Comparison of ENCODE assay signal across 7 cellular contexts in the genomic region with DNA sequence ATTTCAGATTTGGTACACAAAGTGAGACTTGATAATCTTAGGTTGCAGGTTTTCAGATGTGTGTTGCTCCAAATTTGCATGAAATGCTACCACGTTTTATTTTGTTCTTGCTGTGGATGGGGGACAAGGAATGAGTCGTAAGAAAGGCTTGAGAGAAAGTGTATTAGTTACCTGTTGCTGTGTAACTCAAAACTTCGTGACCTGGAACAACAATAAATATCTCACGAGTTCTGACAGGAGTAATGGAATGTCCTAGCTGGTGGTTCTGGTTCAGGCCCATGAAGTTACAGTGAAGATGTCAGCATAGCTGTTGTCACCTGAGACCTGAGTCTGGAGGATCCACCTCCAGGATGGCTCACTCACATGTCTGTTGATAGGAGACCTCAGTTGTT. TPM values are rescaled to one million over a fixed set of nuclear protein-coding genes. Genes with fewer than 3 reads are reported as not detected.
DNase-seq lines count a peak whose midpoint lies in the region; ATAC-seq and TF ChIP-seq lines count a peak whose summit lies in the region.

No MANE protein-coding gene starts in this region.

- peak overlapping the region; percentile 98 for H3K9ac ChIP-seq in skeletal muscle satellite cell (ENCODE audit: low read depth, low read length)

- peaks cover 3% of the 10 kb centered on the region; the same call in 1 of the 2 replicates for H3K36me3 ChIP-seq in H7 (replicated peaks; ENCODE audit: control insufficient read depth, insufficient read depth, low read length)
- H3K36me3 ChIP-seq in skeletal muscle satellite cell (ENCODE audit: insufficient read depth, low read length), result peaks cover 30% of the 10 kb centered on the region

- peak overlapping the region; percentile 97 for H3K4me3 Mint-ChIP-seq in T-helper 17 cell

- H3K4me3 ChIP-seq in H7 (ENCODE audit: insufficient read depth, low read depth, low read length), result peak overlapping the region; percentile 96; the same call in 1 of the 2 replicates
- H3K4me3 ChIP-seq in fibroblast of villous mesenchyme (ENCODE audit: low read depth, low read length), result peak overlapping the region; percentile 94
- peak overlapping the region; percentile 96 for H3K4me3 ChIP-seq in skeletal muscle satellite cell (ENCODE audit: low read length)

- DNase-seq in H7, result no peak
- DNase-seq in T-helper 17 cell, result no peak
- DNase-seq in fibroblast of villous mesenchyme (ENCODE audit: low read depth), result no peak
- no peak for DNase-seq in NCI-H1105 (lab: John Stamatoyannopoulos, UW)
- DNase-seq in HK-2 (ENCODE audit: unreplicated experiment), result no peak

- peaks cover 25% of the 10 kb centered on the region for H3K4me1 Mint-ChIP-seq in T-helper 17 cell

- ATAC-seq in T-helper 17 cell (no peak), HG03159 (IDR thresholded peaks at IDR 0.05; ENCODE audit: unreplicated experiment) (no peak)

- peaks cover 6% of the 10 kb centered on the region for H3K4me1 ChIP-seq in skeletal muscle satellite cell (ENCODE audit: control insufficient read depth, insufficient read depth, low read length)

- H3K4me2 ChIP-seq in skeletal muscle satellite cell (ENCODE audit: low read length), result peak overlapping the region; percentile 96

- peaks cover 8% of the 10 kb centered on the region for H3K36me3 Mint-ChIP-seq in T-helper 17 cell (ENCODE audit: low read depth)

- no peaks in the 10 kb centered on the region for H3K27me3 ChIP-seq in H7 (ENCODE audit: control insufficient read depth, insufficient read depth, low read length)
- H3K27me3 ChIP-seq in skeletal muscle satellite cell (ENCODE audit: control insufficient read depth, insufficient read depth, low read length), result no peaks in the 10 kb centered on the region

- no peaks in the 10 kb centered on the region for H3K27me3 Mint-ChIP-seq in T-helper 17 cell

- no peak for TF ChIP-seq CTCF in fibroblast of villous mesenchyme (IDR thresholded peaks at IDR 0.05; ENCODE audit: insufficient read depth, low read depth, low read length)

- H3K27ac Mint-ChIP-seq in T-helper 17 cell, result peak overlapping the region; percentile 95

- H3K9me3 ChIP-seq in T-helper 17 cell (ENCODE audit: control insufficient read depth, low read length, poor library complexity, severe bottlenecking) (no peaks in the 10 kb centered on the region), skeletal muscle satellite cell (replicated peaks; ENCODE audit: low read length) (peaks cover 5% of the 10 kb centered on the region)

RNA-seq across cellular contexts. Expression of a gene that starts 1.2 kb away (rescaled TPM):
- total RNA-seq in H7 (2014; rRNA removed; shearing (Covaris generic)), result 9.4 and 11.9 TPM in 2 replicates
- 1 to 10 TPM; 5.6 to 6.6 TPM for total RNA-seq in T-helper 17 cell
- total RNA-seq in fibroblast of villous mesenchyme, result 6.4 and 9.5 TPM in 2 replicates
- total RNA-seq in skeletal muscle satellite cell (2012; rRNA removed), result 5.1 and 5.2 TPM in 2 replicates

RNA-seq across cellular contexts. Expression of a gene that starts 25.3 kb away (rescaled TPM):
- total RNA-seq in H7 (2014; rRNA removed; shearing (Covaris generic)), result 21.7 and 24.8 TPM in 2 replicates
- total RNA-seq in T-helper 17 cell (100 to 1,000 TPM; 108 to 110 TPM), fibroblast of villous mesenchyme (30.6 and 34.5 TPM in 2 replicates)
- 34.2 and 36.5 TPM in 2 replicates for total RNA-seq in skeletal muscle satellite cell (2012; rRNA removed)

RNA-seq across cellular contexts. Expression of a gene that starts 46.9 kb away (rescaled TPM):
- 2.6 and 2.7 TPM in 2 replicates for total RNA-seq in H7 (2014; rRNA removed; shearing (Covaris generic))
- total RNA-seq in T-helper 17 cell (1 to 10 TPM; 1.5 to 1.7 TPM), fibroblast of villous mesenchyme (2.6 and 3.0 TPM in 2 replicates)
- 2.8 and 3.3 TPM in 2 replicates for total RNA-seq in skeletal muscle satellite cell (2012; rRNA removed)

RNA-seq across cellular contexts. Expression of a gene that starts 51.2 kb away (rescaled TPM):
- 31.6 and 35.4 TPM in 2 replicates for total RNA-seq in H7 (2014; rRNA removed; shearing (Covaris generic))
- total RNA-seq in T-helper 17 cell (10 to 100 TPM; 13.4 to 15.0 TPM), fibroblast of villous mesenchyme (26.7 and 47.5 TPM in 2 replicates)
- total RNA-seq in skeletal muscle satellite cell (2012; rRNA removed), result 36.8 and 37.6 TPM in 2 replicates
